8 cellular contexts compared by ENCODE assay signal in genomic region chr4:140637836-140638235, GRCh38.
DNase-seq lines count a peak whose midpoint lies in the region; ATAC-seq and TF ChIP-seq lines count a peak whose summit lies in the region.

No MANE protein-coding gene starts in this region.

- H3K27me3 ChIP-seq in Peyer's patch (no peaks in the 10 kb centered on the region), dorsolateral prefrontal cortex (peaks cover 0 to 42% (median 0%) of the 10 kb centered on the region in 45 donors)

- no peaks in the 10 kb centered on the region for H3K9me3 ChIP-seq in Peyer's patch

- H3K4me1 Mint-ChIP-seq in osteocyte (ENCODE audit: unreplicated experiment) = peaks cover 18% of the 10 kb centered on the region

- H3K36me3 ChIP-seq in Peyer's patch = peaks cover 0 to 6% (median 0%) of the 10 kb centered on the region in 3 donors

- no peak overlapping the region for H3K4me3 ChIP-seq in Peyer's patch
- no peak overlapping the region for H3K4me3 ChIP-seq in dorsolateral prefrontal cortex

- no peak overlapping the region for H3K27ac ChIP-seq in Peyer's patch
- H3K27ac ChIP-seq in dorsolateral prefrontal cortex = no peak overlapping the region

- intact Hi-C loops in dorsolateral prefrontal cortex (cut with DNase I) = no loop called here

- TF ChIP-seq POLR2A in Peyer's patch (IDR thresholded peaks at IDR 0.05) (no peak), GM18505 (IDR thresholded peaks at IDR 0.05; ENCODE audit: borderline replicate concordance, extremely low read depth, insufficient read depth, insufficient read length) (no peak)

- peaks cover 42% of the 10 kb centered on the region for H3K36me3 Mint-ChIP-seq in osteocyte (ENCODE audit: unreplicated experiment)

- no peaks in the 10 kb centered on the region for H3K9me3 Mint-ChIP-seq in osteocyte (ENCODE audit: unreplicated experiment)

- ATAC-seq in GM19035 (IDR thresholded peaks at IDR 0.05; ENCODE audit: unreplicated experiment) = peak; percentile 89
- ATAC-seq in HG03354 (IDR thresholded peaks at IDR 0.05; ENCODE audit: poor library complexity, severe bottlenecking, unreplicated experiment) = peak; percentile 72
- no peak for ATAC-seq in GM18505 (IDR thresholded peaks at IDR 0.05; ENCODE audit: unreplicated experiment)

- peaks cover 0 to 13% (median 0%) of the 10 kb centered on the region in 4 donors for H3K4me1 ChIP-seq in Peyer's patch

- TF ChIP-seq CTCF in Peyer's patch (IDR thresholded peaks at IDR 0.05) = peak in 5 of 6 experiments; percentile 14 to 75 (median 66)
- TF ChIP-seq CTCF in dorsolateral prefrontal cortex (IDR thresholded peaks at IDR 0.05 in 54 of 56, conservative IDR thresholded peaks at IDR 0.05 in 2 of 56; ENCODE audit: low read depth in 1 of 56, partially characterized antibody in 56 of 56) = peak in 52 of 56 donors; percentile 29 to 63 (median 46)
- peak; percentile 46 for TF ChIP-seq CTCF in osteocyte (IDR thresholded peaks at IDR 0.05)

- H3K4me3 Mint-ChIP-seq in osteocyte (ENCODE audit: unreplicated experiment) = no peak overlapping the region

- H3K27me3 Mint-ChIP-seq in osteocyte (ENCODE audit: unreplicated experiment) = no peaks in the 10 kb centered on the region

- DNase-seq in DMS53 (lab: John Stamatoyannopoulos, UW) = peak; percentile 45
- DNase-seq in Peyer's patch = peak in 1 of 3 donors; percentile 70
- no peak for DNase-seq in dorsolateral prefrontal cortex
- DNase-seq in osteocyte (ENCODE audit: extremely low spot score, unreplicated experiment) = no peak
- DNase-seq in occipital lobe (lab: John Stamatoyannopoulos, UW) = no peak

- no peak overlapping the region for H3K27ac Mint-ChIP-seq in osteocyte (ENCODE audit: unreplicated experiment)
